20 cellular contexts compared by ENCODE assay signal in the genomic region with DNA sequence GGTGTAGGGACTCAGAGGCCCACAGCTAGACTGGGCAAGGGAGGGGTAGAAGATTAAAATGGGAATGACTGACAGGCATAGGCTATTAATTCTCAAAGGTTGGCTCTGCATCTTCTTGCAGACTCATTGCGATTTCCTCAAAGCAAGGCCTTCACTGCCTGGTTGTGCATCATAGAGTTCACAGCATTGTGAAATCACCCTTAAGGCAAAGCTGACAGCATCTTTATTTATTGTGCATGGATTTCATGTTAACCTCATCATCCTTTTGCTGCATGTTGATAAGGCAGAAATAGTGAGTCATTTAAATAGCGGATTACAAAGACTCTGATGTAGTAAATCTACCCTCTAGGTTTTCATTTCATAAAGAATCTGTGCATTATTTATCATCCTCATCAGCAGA. TPM values are rescaled to one million over a fixed set of nuclear protein-coding genes. Genes with fewer than 3 reads are reported as not detected.
DNase-seq lines count a peak whose midpoint lies in the region; ATAC-seq and TF ChIP-seq lines count a peak whose summit lies in the region.
"Had no signal": no experiment of that assay in that cellular context is flagged by ENCODE, and none has a peak within 500 bp of the region (broad histone marks: within the 10 kb centered on the region; RNA-seq: fewer than 3 reads in every experiment).

No MANE protein-coding gene starts in this region.

- H3K4me2 ChIP-seq in Karpas-422 (ENCODE audit: low read depth, low read length, poor library complexity, severe bottlenecking): no peak overlapping the region

- H3K9me3 ChIP-seq in SK-N-MC (ENCODE audit: low read depth, low read length): no peaks in the 10 kb centered on the region
- no peaks in the 10 kb centered on the region for H3K9me3 ChIP-seq in Karpas-422 (ENCODE audit: low read length)
- H3K9me3 ChIP-seq: mucosa of descending colon, vagina had no signal

- no peaks in the 10 kb centered on the region for H3K27me3 ChIP-seq in Karpas-422 (ENCODE audit: low read length)
- H3K27me3 ChIP-seq: vagina had no signal

- H3K9ac ChIP-seq in SK-N-MC (ENCODE audit: insufficient read length) (peak overlapping the region; percentile 25), Karpas-422 (ENCODE audit: low read length) (no peak overlapping the region)

- ATAC-seq in HG02981 (IDR thresholded peaks at IDR 0.05; ENCODE audit: unreplicated experiment): no peak
- ATAC-seq: mucosa of descending colon had no signal

- POLR2A ChIA-PET in AG04449 (lab: Yijun Ruan, JAX): no interaction called here

- H3K27me3 Mint-ChIP-seq in progenitor cell of endocrine pancreas: peaks cover 25% of the 10 kb centered on the region

- H3K4me1 Mint-ChIP-seq in progenitor cell of endocrine pancreas (ENCODE audit: low read depth): peaks cover 8% of the 10 kb centered on the region

- CTCF ChIA-PET in AG04449 (lab: Yijun Ruan, JAX): interaction anchor here (0.9 to 1.3 kb wide), 2 partner anchors 18 to 26 kb away, joined by 3 read pairs; no protein-coding TSS in a partner anchor

- H3K36me3 Mint-ChIP-seq in progenitor cell of endocrine pancreas (ENCODE audit: insufficient read depth): no peaks in the 10 kb centered on the region

- peak; percentile 83 for DNase-seq in AG04449 (ENCODE audit: low read depth, low spot score)
- DNase-seq in H4 (ENCODE audit: low spot score): peak; percentile 58
- peak; percentile 90 for DNase-seq in SK-N-MC (ENCODE audit: low read depth, low spot score)
- peak; percentile 79 for DNase-seq in fibroblast of pulmonary artery (ENCODE audit: low read depth)
- DNase-seq in kidney glomerular epithelial cell (lab: John Stamatoyannopoulos, UW): no peak
- no peak for DNase-seq in progenitor cell of endocrine pancreas (ENCODE audit: low spot score, unreplicated experiment)
- no peak for DNase-seq in Karpas-422
- DNase-seq: activated CD4-positive, alpha-beta T cell treated with anti-CD3 and anti-CD28 coated beads, Interleukin-2, amount 50 U/mL, for 48 hours; activated gamma-delta T cell; DMS79; erythroblast; GOT3; mucosa of descending colon; NCI-H1092 treated with DMSO at 0.1 percent for 48 hours; NCI-H510A; RPMI8226; T-helper 9 cell had no signal

- no peak overlapping the region for H3K27ac Mint-ChIP-seq in progenitor cell of endocrine pancreas

- H3K4me3 ChIP-seq in AG04449 (ENCODE audit: low read depth, low read length): no peak overlapping the region
- H3K4me3 ChIP-seq in SK-N-MC: no peak overlapping the region
- no peak overlapping the region for H3K4me3 ChIP-seq in fibroblast of pulmonary artery (replicated peaks; ENCODE audit: low read depth, low read length)
- H3K4me3 ChIP-seq in Karpas-422 (ENCODE audit: low read length): no peak overlapping the region
- H3K4me3 ChIP-seq: mucosa of descending colon, vagina had no signal

- H3K36me3 ChIP-seq in SK-N-MC (ENCODE audit: insufficient read depth, low read length): no peaks in the 10 kb centered on the region
- H3K36me3 ChIP-seq in Karpas-422 (ENCODE audit: insufficient read depth, low read length): no peaks in the 10 kb centered on the region
- H3K36me3 ChIP-seq: vagina had no signal

- H3K27ac ChIP-seq in SK-N-MC (peak overlapping the region; percentile 58), Karpas-422 (ENCODE audit: low read length) (no peak overlapping the region)
- H3K27ac ChIP-seq: vagina had no signal

- H2AFZ ChIP-seq in Karpas-422 (ENCODE audit: low read length): no peak overlapping the region

- no peaks in the 10 kb centered on the region for H3K9me2 ChIP-seq in Karpas-422 (replicated peaks; ENCODE audit: insufficient read depth, low read length)

- no peaks in the 10 kb centered on the region for H4K20me1 ChIP-seq in Karpas-422 (ENCODE audit: insufficient read depth, low read depth, low read length)

- no peaks in the 10 kb centered on the region for H3K9me3 Mint-ChIP-seq in progenitor cell of endocrine pancreas (ENCODE audit: low read depth)

- no peak overlapping the region for H3K4me3 Mint-ChIP-seq in progenitor cell of endocrine pancreas (ENCODE audit: low read depth)

- TF ChIP-seq CTCF in AG04449 (IDR thresholded peaks at IDR 0.05; ENCODE audit: insufficient read depth, low read length, missing control alignments): no peak
- TF ChIP-seq CTCF in fibroblast of pulmonary artery (IDR thresholded peaks at IDR 0.05; ENCODE audit: low read length, missing control alignments): no peak
- no peak for TF ChIP-seq CTCF in progenitor cell of endocrine pancreas (IDR thresholded peaks at IDR 0.05; ENCODE audit: unreplicated experiment)

- H3K79me2 ChIP-seq in Karpas-422 (ENCODE audit: low read length): no peaks in the 10 kb centered on the region

- H3K4me1 ChIP-seq in Karpas-422 (ENCODE audit: low read length): no peaks in the 10 kb centered on the region
- H3K4me1 ChIP-seq: vagina had no signal

RNA-seq across cellular contexts. Expression of gene PALM2AKAP2, which starts 13.6 kb away (rescaled TPM):
- 1.3 and 2.1 TPM in 2 replicates for total RNA-seq in H4 (2014; rRNA removed; shearing (Covaris generic))
- 0.51 and 0.74 TPM in 2 replicates for total RNA-seq in progenitor cell of endocrine pancreas
- not detected in 2 replicates for total RNA-seq in Karpas-422 (2014; rRNA removed; shearing (Covaris generic); ENCODE audit: low replicate concordance)
- total RNA-seq: HT-29 had no signal

Comparison
In these comparisons a context has a peak if more than half of its experiments do, and no peak if none do; other contexts are left out.
1. DNase-seq: peak in AG04449 (single experiment), H4 (single experiment), SK-N-MC (single experiment) and fibroblast of pulmonary artery (single experiment); none in kidney glomerular epithelial cell (single experiment), progenitor cell of endocrine pancreas (single experiment) and Karpas-422 (single experiment).